In the genomic region with DNA sequence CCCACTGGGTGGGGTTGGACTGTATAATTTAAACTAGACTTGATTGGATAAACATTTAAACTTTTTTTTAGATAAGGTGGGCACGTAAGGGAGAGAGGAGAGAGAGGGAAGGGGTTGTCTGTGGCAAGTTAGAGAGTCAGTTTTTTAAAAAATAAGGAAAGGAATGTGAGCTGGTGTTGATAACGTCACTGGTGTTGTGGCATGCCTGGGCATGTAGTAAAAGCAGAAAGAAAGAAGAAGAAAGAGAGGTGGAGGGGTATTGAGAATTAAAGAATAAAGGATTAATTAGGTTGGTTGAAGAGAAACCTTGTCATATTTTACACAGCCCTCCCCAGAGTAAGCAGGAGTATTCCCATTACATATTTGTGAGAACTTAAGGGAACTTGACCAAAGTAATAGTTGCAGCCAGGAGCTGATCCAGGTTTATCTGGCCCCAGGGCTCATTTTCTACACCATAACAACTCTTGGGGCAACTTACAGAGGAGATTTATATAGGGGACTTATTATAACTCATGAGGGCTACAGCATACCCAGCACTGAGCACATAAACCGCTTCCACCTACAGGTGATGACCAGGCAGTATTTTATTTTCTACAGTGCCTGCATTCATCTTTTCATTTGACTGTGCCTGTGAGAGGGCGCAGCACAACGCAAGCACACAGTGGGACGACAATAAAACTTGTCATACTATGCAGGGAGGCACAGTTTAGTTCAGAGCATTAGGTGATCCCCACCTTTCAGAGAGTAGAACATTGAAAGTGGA, we compare ENCODE assay signal across 1 cellular context.
TF ChIP-seq lines count a peak whose summit lies in the region.

No MANE protein-coding gene starts in this region.

TF ChIP-seq in H1, 55 proteins besides CTCF, POLR2A, EP300 and RAD21:
- TF ChIP-seq GABPA (IDR thresholded peaks at IDR 0.05; ENCODE audit: borderline replicate concordance, insufficient read depth, low read length) (no peak), ATF2 (IDR thresholded peaks at IDR 0.05; ENCODE audit: low read length) (no peak), ATF3 (IDR thresholded peaks at IDR 0.05; ENCODE audit: insufficient read depth, low read depth, low read length) (no peak), CREB1 (IDR thresholded peaks at IDR 0.05) (no peak), HDAC6 (IDR thresholded peaks at IDR 0.05; ENCODE audit: low read depth, low read length) (no peak), POLR2AphosphoS5 (IDR thresholded peaks at IDR 0.05; ENCODE audit: low read depth, low read length) (no peak), EGR1 (IDR thresholded peaks at IDR 0.05; ENCODE audit: borderline replicate concordance, low read depth, low read length) (no peak)
TF ChIP-seq in H1: peak in this region for 0.
